Comparison of ENCODE assay signal across 10 cellular contexts in the genomic region with DNA sequence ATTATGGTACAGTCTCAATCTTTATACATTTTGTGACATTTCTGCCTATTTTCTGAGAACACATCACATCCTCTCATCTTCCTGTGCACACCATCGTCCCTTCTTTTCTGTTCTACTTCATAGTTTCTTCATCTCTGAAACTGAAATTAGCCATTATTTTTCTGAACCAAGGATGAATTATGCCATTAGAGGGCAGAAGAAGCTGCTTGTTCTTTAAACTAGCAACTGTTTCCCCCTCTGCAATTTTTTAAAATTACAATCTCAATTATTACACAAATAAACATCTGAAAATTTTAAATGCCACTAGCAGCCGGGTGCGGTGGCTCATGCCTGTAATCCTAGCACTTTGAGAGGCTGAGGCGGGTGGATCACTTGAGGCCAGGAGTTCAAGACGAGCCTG. TPM values are rescaled to one million over a fixed set of nuclear protein-coding genes. Genes with fewer than 3 reads are reported as not detected.
DNase-seq lines count a peak whose midpoint lies in the region; ATAC-seq, FAIRE-seq and TF ChIP-seq lines count a peak whose summit lies in the region.
"Had no signal": no experiment of that assay in that cellular context is flagged by ENCODE, and none has a peak within 500 bp of the region (broad histone marks: within the 10 kb centered on the region; RNA-seq: fewer than 3 reads in every experiment).

No MANE protein-coding gene starts in this region.

- no peaks in the 10 kb centered on the region for H3K79me2 ChIP-seq in HCT116 (ENCODE audit: insufficient read depth, low read length)

- intact Hi-C loops in HCT116 (cut with micrococcal nuclease) (loop anchor here (1.0 kb wide), 1 partner anchor 109 kb away; no protein-coding TSS in a partner anchor), ascending aorta (cut with DNase I) (loop anchor here (10.0 kb wide), 1 partner anchor 64 kb away; no protein-coding TSS in a partner anchor)

- no peak overlapping the region for H3K27ac Mint-ChIP-seq in T-helper 17 cell

- no peak overlapping the region for H3K4me3 Mint-ChIP-seq in T-helper 17 cell

- peak; percentile 69 for DNase-seq in ACHN
- no peak for DNase-seq in HCT116 (ENCODE audit: low read depth, low spot score)
- DNase-seq in ascending aorta (ENCODE audit: low spot score in 2 of 2), result no peak
- DNase-seq in kidney tubule cell (ENCODE audit: low spot score), result peak; percentile 25
- DNase-seq in NCI-H2081 treated with DMSO at 0.1 percent for 48 hours (lab: John Stamatoyannopoulos, UW), result no peak
- no peak for DNase-seq in urothelium cell line (ENCODE audit: low spot score)
- no peak for DNase-seq in activated CD4-positive, CD25-positive, alpha-beta regulatory T cell treated with anti-CD3 and anti-CD28 coated beads, Interleukin-2, amount 50 U/mL, for 72 hours
- DNase-seq in T-helper 17 cell, result no peak
- DNase-seq: DMS153, SHP77 had no signal

- peaks cover 0 to 6% of the 10 kb centered on the region in 2 experiments; a peak in 2 of 4 replicates for H3K4me1 ChIP-seq in HCT116 (ENCODE audit: control insufficient read depth in 1 of 2, insufficient read depth in 2 of 2, low read length in 2 of 2)
- H3K4me1 ChIP-seq in ascending aorta, result no peaks in the 10 kb centered on the region

- no peaks in the 10 kb centered on the region for H3K9me2 ChIP-seq in HCT116 (ENCODE audit: insufficient read depth)

- peak; percentile 31 to 50 (median 47); a peak in 4 of 6 replicates for TF ChIP-seq CTCF in HCT116 (IDR thresholded peaks at IDR 0.05 in 2 of 3, conservative IDR thresholded peaks at IDR 0.05 in 1 of 3; ENCODE audit: borderline replicate concordance in 1 of 3, insufficient read depth in 1 of 3, low read depth in 2 of 3, low read length in 2 of 3)
- TF ChIP-seq CTCF in ascending aorta (IDR thresholded peaks at IDR 0.05), result peak; percentile 27 to 64 (median 40)

- CTCF ChIA-PET in HCT116 (lab: Charles Lee), result interaction anchor here (0.7 to 2.2 kb wide), 2 partner anchors 63 to 109 kb away, joined by 3 to 9 read pairs; no protein-coding TSS in a partner anchor

- H3K9me3 ChIP-seq in HCT116 (ENCODE audit: control insufficient read depth in 1 of 2, insufficient read depth in 1 of 2, low read depth in 1 of 2, low read length in 2 of 2) (no peaks in the 10 kb centered on the region), ascending aorta (no peaks in the 10 kb centered on the region), T-helper 17 cell (ENCODE audit: control insufficient read depth, low read length, poor library complexity, severe bottlenecking) (no peaks in the 10 kb centered on the region)

- no TSS peak for BruUV-seq in HCT116 (replicated peaks; lab: Mats Ljungman, UMichigan)

- no peak overlapping the region for H3K4me2 ChIP-seq in HCT116 (ENCODE audit: low read length)

- FAIRE-seq in urothelium cell line (lab: Jason Lieb, UNC), result no peak

- POLR2A ChIA-PET in HCT116 (lab: Charles Lee), result no interaction called here

- H3K27ac ChIP-seq in HCT116 (ENCODE audit: low read depth, low read length) (no peak overlapping the region), ascending aorta (no peak overlapping the region)

- H3K27me3 ChIP-seq in HCT116 (ENCODE audit: insufficient read depth, low read length) (no peaks in the 10 kb centered on the region), ascending aorta (no peaks in the 10 kb centered on the region)

- H3K36me3 ChIP-seq in HCT116 (ENCODE audit: control insufficient read depth in 1 of 2, insufficient read depth in 2 of 2, low read length in 2 of 2) (no peaks in the 10 kb centered on the region), ascending aorta (no peaks in the 10 kb centered on the region)

- no peak for TF ChIP-seq POLR2A in HCT116 (IDR thresholded peaks at IDR 0.05; ENCODE audit: borderline replicate concordance, extremely low read depth, insufficient read depth, insufficient read length)

- ATAC-seq in HCT116 (no peak; the same call in 1 of the 2 replicates), T-helper 17 cell (no peak)

- peak; percentile 69 for TF ChIP-seq RAD21 in HCT116 (IDR thresholded peaks at IDR 0.05; ENCODE audit: low read depth)

- no peaks in the 10 kb centered on the region for H3K36me3 Mint-ChIP-seq in T-helper 17 cell (ENCODE audit: low read depth)

- H3K9ac ChIP-seq in HCT116 (ENCODE audit: low read length), result no peak overlapping the region

- RAD21 ChIA-PET in HCT116 (lab: Charles Lee; ENCODE audit: low non-redundant PET in 1 of 2, low total read pairs in 2 of 2, uncharacterized antibody in 2 of 2, unreplicated experiment in 2 of 2), result interaction anchor here in 1 of 2 experiments (0.7 kb wide), 1 partner anchor 173 kb away, joined by 4 read pairs; no protein-coding TSS in a partner anchor

- peaks cover 7% of the 10 kb centered on the region for H3K27me3 Mint-ChIP-seq in T-helper 17 cell

- peak overlapping the region; percentile 50 for H2AFZ ChIP-seq in HCT116 (ENCODE audit: low read depth, low read length, poor library complexity, severe bottlenecking)

- no peaks in the 10 kb centered on the region for H3K4me1 Mint-ChIP-seq in T-helper 17 cell

- no peaks in the 10 kb centered on the region for H4K20me1 ChIP-seq in HCT116 (ENCODE audit: insufficient read depth)

- in situ Hi-C loops in ACHN (cut with HindIII; ENCODE audit: low pct_ligation_motif_present, low pct_unique_long_range_greater_than_20kb, low sequenced_read_pairs), result no loop called here

- H3K4me3 ChIP-seq in HCT116 (replicated peaks in 1 of 2; ENCODE audit: low read depth in 1 of 2, low read length in 2 of 2) (no peak overlapping the region), ascending aorta (no peak overlapping the region)

TF ChIP-seq in HCT116, 20 proteins besides CTCF, POLR2A, EP300 and RAD21:
- TF ChIP-seq CEBPB (IDR thresholded peaks at IDR 0.05; ENCODE audit: low read depth) (peak; percentile 17; the same call in 1 of the 2 replicates), ELF1 (IDR thresholded peaks at IDR 0.05; ENCODE audit: borderline replicate concordance, low read depth) (no peak), CBX3 (IDR thresholded peaks at IDR 0.05; ENCODE audit: low read depth) (no peak), POLR2AphosphoS5 (IDR thresholded peaks at IDR 0.05; ENCODE audit: low read depth, low read length) (no peak)

RNA-seq across cellular contexts. Expression of a gene that starts 41.3 kb away (rescaled TPM):
- total RNA-seq in HCT116 (2021; ENCODE audit: unreplicated experiment), result 52.4 TPM
- polyA plus RNA-seq in HCT116 (2012), result 20.8 and 22.0 TPM in 2 replicates
- 96.1 TPM for total RNA-seq in ascending aorta
- 100 to 1,000 TPM; 122 to 153 TPM for total RNA-seq in T-helper 17 cell

Comparison
In these comparisons a context has a peak if more than half of its experiments do, and no peak if none do; other contexts are left out.
1. DNase-seq: peak in ACHN (single experiment) and kidney tubule cell (single experiment); none in HCT116 (single experiment), ascending aorta (0 of 2), NCI-H2081 treated with DMSO at 0.1 percent for 48 hours (single experiment), urothelium cell line (single experiment), activated CD4-positive, CD25-positive, alpha-beta regulatory T cell treated with anti-CD3 and anti-CD28 coated beads, Interleukin-2, amount 50 U/mL, for 72 hours (single experiment) and T-helper 17 cell (0 of 3).